Comparison of ENCODE assay signal across 28 cellular contexts in genomic region chr12:30188602-30189326, GRCh38.
"Had no signal": no experiment of that assay in that cellular context is flagged by ENCODE, and none has a peak within 500 bp of the region (broad histone marks: within the 10 kb centered on the region; RNA-seq: fewer than 3 reads in every experiment).

No MANE protein-coding gene starts in this region.

- H3K27me3 ChIP-seq: adrenal gland, body of pancreas, breast epithelium, SJCRH30 had no signal

- H3K36me3 ChIP-seq: adrenal gland, breast epithelium, SJCRH30 had no signal

- H3K27ac ChIP-seq: adrenal gland, body of pancreas, breast epithelium, PC-9, RWPE1, SJCRH30, SK-N-MC had no signal

- H3K4me1 ChIP-seq: adrenal gland, body of pancreas, breast epithelium, SJCRH30 had no signal

- H3K9me3 ChIP-seq: adrenal gland, body of pancreas, breast epithelium, SJCRH30 had no signal

- DNase-seq: activated CD4-positive, alpha-beta T cell treated with anti-CD3 and anti-CD28 coated beads, Interleukin-2, amount 10 ng/mL, durations not matched to agents 24 days and 14 days; activated CD4-positive, alpha-beta T cell treated with anti-CD3 and anti-CD28 coated beads, Interleukin-2, amount 50 U/mL, for 48 hours; activated CD8-positive, alpha-beta memory T cell treated with anti-CD3 and anti-CD28 coated beads, Interleukin-2, amount 50 U/mL, for 4 hours; activated CD8-positive, alpha-beta T cell treated with anti-CD3 and anti-CD28 coated beads, Interleukin-2, amount 10 ng/mL, durations not matched to agents 7 days and 5 days; activated gamma-delta T cell treated with Interleukin-2 at 50 U/mL for 16 hours; activated naive CD4-positive, alpha-beta T cell treated with anti-CD3 and anti-CD28 coated beads for 36 hours; activated T-cell treated with anti-CD3 and anti-CD28 coated beads for 4 hours; activated T-cell treated with anti-CD3 and anti-CD28 coated beads, Interleukin-2, amount 50 U/mL, for 4 hours; adrenal gland; body of pancreas; caudate nucleus; Karpas-422; KBM-7; NCI-H1105; NCI-H1417 treated with DMSO at 0.1 percent for 48 hours; NCI-H1930; NCI-H2081 treated with DMSO at 0.1 percent for 48 hours; NCI-H510A; NCI-H526; NCI-H748 treated with DMSO at 0.1 percent for 48 hours; NK-92 treated with Interleukin-12 subunit alpha and Interleukin-12 subunit beta, amount 100 ng/mL, for 24 hours; PC-9; SHP77; SJCRH30 had no signal

- ATAC-seq: activated CD8-positive, alpha-beta T cell treated with anti-CD3 and anti-CD28 coated beads, Interleukin-2, amount 10 ng/mL, durations not matched to agents 7 days and 5 days; activated naive CD4-positive, alpha-beta T cell treated with anti-CD3 and anti-CD28 coated beads, Interleukin-2, amount 50 U/mL, for 72 hours; activated T-cell treated with anti-CD3 and anti-CD28 coated beads, Interleukin-2, amount 50 U/mL, for 4 hours; body of pancreas had no signal

- H3K4me3 ChIP-seq: adrenal gland, body of pancreas, breast epithelium, PC-9, SJCRH30, SK-N-MC had no signal
